ENCODE assay signal across 8 cellular contexts in genomic region chr4:164937576-164938270, GRCh38. TPM values are rescaled to one million over a fixed set of nuclear protein-coding genes. Genes with fewer than 3 reads are reported as not detected.
DNase-seq lines count a peak whose midpoint lies in the region; ATAC-seq, FAIRE-seq and TF ChIP-seq lines count a peak whose summit lies in the region.

No MANE protein-coding gene starts in this region.

- TF ChIP-seq POLR2A in stomach (IDR thresholded peaks at IDR 0.05): no peak

- H3K36me3 ChIP-seq in stomach: no peaks in the 10 kb centered on the region

- no peaks in the 10 kb centered on the region for H3K9me3 ChIP-seq in stomach

- ATAC-seq in GM21447 (IDR thresholded peaks at IDR 0.05; ENCODE audit: unreplicated experiment): peak; percentile 49

- peak; percentile 66 for FAIRE-seq in HTR-8/SVneo (lab: Jason Lieb, UNC)

- TF ChIP-seq CTCF in fibroblast of the aortic adventitia (IDR thresholded peaks at IDR 0.05; ENCODE audit: insufficient read depth, low read length): no peak
- no peak for TF ChIP-seq CTCF in stomach (IDR thresholded peaks at IDR 0.05)

- H3K4me1 ChIP-seq in stomach: no peaks in the 10 kb centered on the region

- no peak for TF ChIP-seq EP300 in stomach (IDR thresholded peaks at IDR 0.05)

- H3K4me3 ChIP-seq in fibroblast of the aortic adventitia (ENCODE audit: low read depth, low read length) (no peak overlapping the region), stomach (no peak overlapping the region)

- intact Hi-C loops in stomach (cut with DNase I; ENCODE audit: low total_unique reads): no loop called here

- peak; percentile 65 for DNase-seq in ELF-1 (ENCODE audit: low read depth, low spot score)
- no peak for DNase-seq in HTR-8/SVneo (ENCODE audit: insufficient read length, low spot score)
- DNase-seq in fibroblast of the aortic adventitia (ENCODE audit: low read depth): peak; percentile 14
- DNase-seq in SKM-1 (lab: John Stamatoyannopoulos, UW; ENCODE audit: unreplicated experiment): no peak
- no peak for DNase-seq in activated CD4-positive, alpha-beta T cell treated with anti-CD3 and anti-CD28 coated beads, Interleukin-2, amount 50 U/mL, for 48 hours
- no peak for DNase-seq in OCI-M2 (lab: John Stamatoyannopoulos, UW; ENCODE audit: unreplicated experiment)
- no peak for DNase-seq in stomach

- H3K27ac ChIP-seq in stomach: no peak overlapping the region

- H3K27me3 ChIP-seq in stomach: peaks cover 0 to 12% (median 0%) of the 10 kb centered on the region in 3 donors

RNA-seq across cellular contexts. Expression of gene TRIM61, which starts 39.7 kb away (rescaled TPM):
- total RNA-seq in fibroblast of the aortic adventitia (ENCODE audit: low replicate concordance) (1.1 and 2.5 TPM in 2 replicates), stomach (1 to 10 TPM in 1 of 5 donors, under 1 TPM in 1, not detected in 3; 0.73 to 3.6 TPM)
- polyA plus RNA-seq in stomach: under 1 TPM; 0.25 to 0.61 (median 0.50) TPM

Comparison
In these comparisons a context has a peak if more than half of its experiments do, and no peak if none do; other contexts are left out.
1. DNase-seq: peak in ELF-1 (single experiment) and fibroblast of the aortic adventitia (single experiment); none in HTR-8/SVneo (single experiment), SKM-1 (single experiment), activated CD4-positive, alpha-beta T cell treated with anti-CD3 and anti-CD28 coated beads, Interleukin-2, amount 50 U/mL, for 48 hours (0 of 2), OCI-M2 (single experiment) and stomach (single experiment).